In the genomic region with DNA sequence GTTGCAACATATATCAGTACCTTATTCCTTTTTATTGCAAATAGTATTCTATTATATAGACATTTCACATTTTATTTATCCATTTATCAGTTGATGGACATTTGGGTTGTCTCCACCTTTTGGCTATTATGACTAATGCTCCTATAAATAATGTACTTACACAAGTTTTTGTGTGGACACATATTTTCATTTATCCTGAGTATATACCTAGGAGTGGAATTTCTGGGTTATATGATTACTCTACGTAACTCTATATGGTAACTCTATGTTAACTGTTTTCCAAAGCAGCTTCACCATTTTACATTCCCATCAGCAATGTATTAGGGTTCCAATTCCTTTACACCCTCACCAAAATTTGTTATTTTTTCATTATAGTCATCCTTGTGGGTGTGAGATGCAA, we compare ENCODE assay signal across 11 cellular contexts.
"Had no signal": no experiment of that assay in that cellular context is flagged by ENCODE, and none has a peak within 500 bp of the region (broad histone marks: within the 10 kb centered on the region; RNA-seq: fewer than 3 reads in every experiment).

No MANE protein-coding gene starts in this region.

- H3K27ac ChIP-seq: GM23248 had no signal

- H3K27ac Mint-ChIP-seq: GM23338, H9, HFFc6 had no signal

- H2AFZ ChIP-seq: GM23248, GM23338 had no signal

- FAIRE-seq: H1, H54 had no signal

- ATAC-seq: GM23338, HCT116 had no signal

- H3K4me3 ChIP-seq: GM23248, GM23338, HAP-1 had no signal

- DNase-seq: GM23248, GOT3, H7, H9, HCEC 1CT, HFFc6 had no signal

- H3K9me3 ChIP-seq: HAP-1 had no signal

- H3K9ac ChIP-seq: GM23248 had no signal

- H3K4me1 ChIP-seq: HAP-1 had no signal

- H3K4me2 ChIP-seq: GM23338 had no signal

- H3K36me3 ChIP-seq: HAP-1 had no signal

- H3K4me3 Mint-ChIP-seq: GM23338, H9, HFFc6 had no signal

- H3K4me1 Mint-ChIP-seq: GM23338 had no signal
